Comparison of ENCODE assay signal across 10 cellular contexts in the genomic region with DNA sequence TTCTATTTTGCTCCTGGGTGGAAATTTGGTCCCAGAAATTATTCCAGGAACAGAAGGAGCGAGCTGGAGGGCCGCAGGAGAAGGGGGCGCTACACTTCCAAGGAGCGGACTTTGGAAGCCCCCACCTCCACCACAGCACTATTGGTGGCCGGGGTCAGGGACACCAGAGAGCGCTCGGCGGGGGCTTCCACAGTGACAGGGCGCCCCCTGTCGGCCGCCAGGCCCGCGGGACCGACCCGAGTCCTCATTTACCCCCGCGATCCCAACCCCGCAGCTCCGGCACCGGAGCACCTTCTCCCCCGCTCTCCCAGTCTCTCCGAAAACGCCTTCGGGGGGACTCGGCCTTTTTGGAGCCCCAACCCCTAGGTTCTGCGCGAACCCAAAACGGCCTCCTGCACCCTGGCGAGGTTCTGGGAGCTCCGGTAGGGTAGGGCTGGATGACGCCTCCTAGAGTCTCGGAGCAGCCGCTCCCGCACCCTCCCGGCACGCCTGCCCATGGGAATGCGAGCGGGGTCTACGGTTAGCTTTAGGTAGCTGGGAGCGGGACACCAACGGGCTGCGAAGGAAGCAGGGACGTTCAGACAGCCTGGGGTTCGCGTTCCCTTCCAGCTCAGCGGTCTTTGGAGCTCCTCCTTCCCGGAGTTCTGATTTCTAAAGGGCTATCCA. TPM values are rescaled to one million over a fixed set of nuclear protein-coding genes. Genes with fewer than 3 reads are reported as not detected.
DNase-seq lines count a peak whose midpoint lies in the region; ATAC-seq and TF ChIP-seq lines count a peak whose summit lies in the region.
"Had no signal": no experiment of that assay in that cellular context is flagged by ENCODE, and none has a peak within 500 bp of the region (broad histone marks: within the 10 kb centered on the region; RNA-seq: fewer than 3 reads in every experiment).

No MANE protein-coding gene starts in this region.

- CTCF ChIA-PET in Caco-2 (lab: Charles Lee), result interaction anchor here (0.6 to 2.1 kb wide), 10 partner anchors 12 to 248 kb away, joined by 3 to 15 read pairs (median 4); no protein-coding TSS in a partner anchor

- H3K4me3 Mint-ChIP-seq in Caco-2 (ENCODE audit: unreplicated experiment), result no peak overlapping the region

- H3K4me1 ChIP-seq in Caco-2, result peaks cover 13% of the 10 kb centered on the region

- no peaks in the 10 kb centered on the region for H3K9me3 ChIP-seq in Caco-2

- no peaks in the 10 kb centered on the region for H3K9me3 Mint-ChIP-seq in Caco-2 (ENCODE audit: unreplicated experiment)

- DNase-seq in Caco-2, result peak; percentile 62 to 72
- DNase-seq in HuH-7.5 (ENCODE audit: low spot score), result peak; percentile 94
- DNase-seq in coronary artery (ENCODE audit: low spot score), result no peak
- DNase-seq in myocyte (ENCODE audit: low read depth), result peak; percentile 27
- no peak for DNase-seq in SKM-1 (lab: John Stamatoyannopoulos, UW; ENCODE audit: unreplicated experiment)
- DNase-seq in cerebellum (ENCODE audit: low spot score), result no peak

- H3K4me1 Mint-ChIP-seq in Caco-2 (ENCODE audit: low read depth, unreplicated experiment), result peaks cover 7% of the 10 kb centered on the region

- no peak overlapping the region for H3K27ac ChIP-seq in coronary artery

- intact Hi-C loops in Caco-2 (cut with micrococcal nuclease; ENCODE audit: unreplicated experiment), result loop anchor here (1.0 to 10.0 kb wide), 2 partner anchors 247 to 768 kb away; partner anchors contain the start of gene NXT1

- ATAC-seq in GM21723 (IDR thresholded peaks at IDR 0.05; ENCODE audit: unreplicated experiment), result no peak
- no peak for ATAC-seq in HG03039 (IDR thresholded peaks at IDR 0.05; ENCODE audit: unreplicated experiment)

- no peaks in the 10 kb centered on the region for H3K27me3 ChIP-seq in Caco-2 (replicated peaks; ENCODE audit: control insufficient read depth, insufficient read depth, low read length)

- H3K36me3 Mint-ChIP-seq in Caco-2 (ENCODE audit: insufficient read depth, unreplicated experiment), result peaks cover 30% of the 10 kb centered on the region

- peaks cover 6% of the 10 kb centered on the region for H3K27me3 Mint-ChIP-seq in Caco-2 (ENCODE audit: insufficient read depth, unreplicated experiment)

- POLR2A ChIA-PET in Caco-2 (lab: Charles Lee), result interaction anchor here (1.1 to 1.4 kb wide), 2 partner anchors 62 to 96 kb away, joined by 3 to 5 read pairs; no protein-coding TSS in a partner anchor

- no peak overlapping the region for H3K4me3 ChIP-seq in Caco-2 (ENCODE audit: low read depth, low read length)
- H3K4me3 ChIP-seq in coronary artery, result peak overlapping the region; percentile 35

- TF ChIP-seq CTCF in Caco-2 (IDR thresholded peaks at IDR 0.05; ENCODE audit: insufficient read depth in 1 of 2, low read depth in 1 of 2, low read length in 1 of 2, severe bottlenecking in 1 of 2, unreplicated experiment in 1 of 2) (peak; percentile 77 to 78), coronary artery (IDR thresholded peaks at IDR 0.05) (peak; percentile 25)

- no peak overlapping the region for H3K27ac Mint-ChIP-seq in Caco-2 (ENCODE audit: unreplicated experiment)

- peaks cover 2% of the 10 kb centered on the region; the same call in 1 of the 2 replicates for H3K36me3 ChIP-seq in Caco-2 (ENCODE audit: control insufficient read depth, insufficient read depth, low read length)

- BruUV-seq in Caco-2 (replicated peaks; lab: Mats Ljungman, UMichigan), result no TSS peak

RNA-seq across cellular contexts. Expression of gene FOXA2, which starts 2.4 kb away (rescaled TPM):
- 38.7 and 43.6 TPM in 2 replicates for total RNA-seq in Caco-2 (2022)
- not detected in 2 replicates for total RNA-seq in myocyte
- polyA plus RNA-seq in myocyte (2012), result not detected
- total RNA-seq in cerebellum, result not detected
- total RNA-seq: activated CD8-positive, alpha-beta memory T cell treated with anti-CD3 and anti-CD28 coated beads for 36 hours; mononuclear cell had no signal

Comparison
In these comparisons a context has a peak if more than half of its experiments do, and no peak if none do; other contexts are left out.
1. DNase-seq: peak in Caco-2 (2 of 2), HuH-7.5 (single experiment) and myocyte (single experiment); none in coronary artery (single experiment), SKM-1 (single experiment) and cerebellum (single experiment).
2. RNA of gene FOXA2, which starts 2.4 kb away (total RNA-seq): 38.7 to 43.6 TPM in Caco-2; not detected in myocyte and not detected in cerebellum (single experiment); every median in the first group is over 10 times any median in the second.